17 cellular contexts compared by ENCODE assay signal in the genomic region with DNA sequence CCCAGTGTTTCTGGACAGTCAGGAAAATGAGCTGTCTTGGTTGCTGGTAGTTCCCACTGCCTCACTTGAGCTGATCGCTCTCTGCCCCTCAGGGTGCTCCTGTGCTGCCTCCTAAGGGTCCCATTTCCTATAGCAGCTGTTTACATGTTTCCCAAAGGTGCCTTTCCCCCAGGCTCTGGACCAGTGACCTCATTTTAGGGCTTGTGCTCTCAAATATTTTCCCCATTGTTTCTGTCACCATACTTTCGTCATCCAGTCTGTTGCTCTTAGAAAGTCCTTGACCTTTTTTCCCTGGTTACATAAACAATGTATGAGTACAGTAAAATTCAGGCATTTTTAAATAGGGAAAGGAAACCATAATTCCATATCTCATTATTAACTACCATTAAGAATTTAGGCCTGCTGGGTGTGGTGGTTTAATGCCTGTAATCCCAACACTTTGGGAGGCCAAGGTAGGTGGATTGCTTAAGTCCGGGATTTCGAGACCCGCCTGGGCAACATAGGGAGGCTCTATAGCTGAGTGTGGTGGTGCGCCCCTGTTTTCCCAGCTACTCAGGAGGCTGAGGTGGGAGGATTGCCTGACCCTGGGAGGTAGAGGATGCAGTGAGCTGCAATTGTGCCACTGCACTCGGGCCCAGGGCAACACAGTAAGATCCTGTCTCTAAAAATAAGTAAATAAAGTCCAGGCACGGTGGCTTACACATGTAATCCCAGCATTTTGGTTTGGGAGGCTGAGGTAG. TPM values are rescaled to one million over a fixed set of nuclear protein-coding genes. Genes with fewer than 3 reads are reported as not detected.
DNase-seq lines count a peak whose midpoint lies in the region; ATAC-seq, FAIRE-seq and TF ChIP-seq lines count a peak whose summit lies in the region.
"Had no signal": no experiment of that assay in that cellular context is flagged by ENCODE, and none has a peak within 500 bp of the region (broad histone marks: within the 10 kb centered on the region; RNA-seq: fewer than 3 reads in every experiment).

No MANE protein-coding gene starts in this region.

- no peaks in the 10 kb centered on the region for H3K79me1 ChIP-seq in trophoblast cell (ENCODE audit: low read length)

- in situ Hi-C loops in SK-MEL-5 (cut with HindIII; ENCODE audit: low pct_unique_long_range_greater_than_20kb, low sequenced_read_pairs) = no loop called here
- in situ Hi-C loops in GM12878 (cut with MboI) = no loop called here

- TF ChIP-seq POLR2A in GM12878 (IDR thresholded peaks at IDR 0.05; ENCODE audit: low read depth, low read length) = no peak

- H3K27ac ChIP-seq in GM12878 (ENCODE audit: control insufficient read depth, insufficient read depth) (no peak overlapping the region), left lung (no peak overlapping the region), trophoblast cell (ENCODE audit: low read depth, low read length) (no peak overlapping the region), small intestine (ENCODE audit: low read depth in 1 of 2, low read length in 1 of 2) (no peak overlapping the region)
- H3K27ac ChIP-seq: BLaER1 had no signal

- FAIRE-seq in GM12878 (lab: Jason Lieb, UNC) (no peak), small intestine (lab: Jason Lieb, UNC) (no peak)
- FAIRE-seq: H54 had no signal

- H3K9ac ChIP-seq in GM12878 (ENCODE audit: control insufficient read depth, insufficient read depth, low read length) (no peak overlapping the region), trophoblast cell (ENCODE audit: low read length) (no peak overlapping the region)
- H3K9ac ChIP-seq: BLaER1 had no signal

- ATAC-seq in GM12878 (no peak), left lung (peak; percentile 69)

- no peak overlapping the region for H2BK12ac ChIP-seq in trophoblast cell (ENCODE audit: low read length)

- intact Hi-C loops in GM12878 (cut with micrococcal nuclease; ENCODE audit: unreplicated experiment) (no loop called here), left lung (cut with DNase I) (no loop called here)

- H3K14ac ChIP-seq in trophoblast cell (ENCODE audit: low read length) = no peak overlapping the region

- H3K23ac ChIP-seq in trophoblast cell (ENCODE audit: low read length) = no peak overlapping the region

- no peak for TF ChIP-seq EP300 in GM12878 (IDR thresholded peaks at IDR 0.05; ENCODE audit: borderline replicate concordance in 1 of 2, control insufficient read depth in 1 of 2, low read depth in 2 of 2, low read length in 2 of 2)

- no peaks in the 10 kb centered on the region for H3K4me1 ChIP-seq in GM12878 (ENCODE audit: control insufficient read depth, insufficient read depth, low read length)
- no peaks in the 10 kb centered on the region for H3K4me1 ChIP-seq in left lung
- H3K4me1 ChIP-seq in trophoblast cell (ENCODE audit: control insufficient read depth in 1 of 2, insufficient read depth in 2 of 2, low read length in 2 of 2) = no peaks in the 10 kb centered on the region
- no peaks in the 10 kb centered on the region for H3K4me1 ChIP-seq in small intestine (ENCODE audit: control insufficient read depth in 2 of 2, insufficient read depth in 1 of 2, low read depth in 1 of 2, low read length in 1 of 2)
- H3K4me1 ChIP-seq: BLaER1 had no signal

- no peaks in the 10 kb centered on the region for H4K20me1 ChIP-seq in GM12878 (ENCODE audit: control insufficient read depth, insufficient read depth)

- H3K4me3 ChIP-seq in GM12878 (no peak overlapping the region), left lung (no peak overlapping the region), trophoblast cell (ENCODE audit: low read depth, low read length) (no peak overlapping the region), small intestine (ENCODE audit: low read depth in 1 of 2, low read length in 2 of 2) (no peak overlapping the region)
- H3K4me3 ChIP-seq: BLaER1 had no signal

- H3K27me3 ChIP-seq in GM12878 (replicated peaks in 1 of 2; ENCODE audit: control insufficient read depth in 2 of 2, insufficient read depth in 2 of 2, low read length in 1 of 2) (no peaks in the 10 kb centered on the region), left lung (no peaks in the 10 kb centered on the region), trophoblast cell (ENCODE audit: insufficient read depth, low read length) (no peaks in the 10 kb centered on the region), small intestine (ENCODE audit: control insufficient read depth in 2 of 2, insufficient read depth in 2 of 2, low read length in 2 of 2) (no peaks in the 10 kb centered on the region)
- H3K27me3 ChIP-seq: BLaER1 had no signal

- H3K79me2 ChIP-seq in GM12878 (ENCODE audit: control insufficient read depth, insufficient read depth, low read length) (no peaks in the 10 kb centered on the region), trophoblast cell (ENCODE audit: control insufficient read depth, insufficient read depth, low read length, poor library complexity) (no peaks in the 10 kb centered on the region)

- H2AFZ ChIP-seq in GM12878 (ENCODE audit: control insufficient read depth, low read depth, low read length) (no peak overlapping the region), trophoblast cell (ENCODE audit: insufficient read depth, low read length, poor library complexity) (no peak overlapping the region)

- H3K4ac ChIP-seq in trophoblast cell (ENCODE audit: low read depth, low read length) = no peak overlapping the region

- H3K36me3 ChIP-seq in GM12878 (ENCODE audit: control insufficient read depth in 2 of 2, insufficient read depth in 2 of 2, low read length in 1 of 2) = peaks cover 1 to 13% of the 10 kb centered on the region in 2 experiments; a peak in 2 of 4 replicates
- H3K36me3 ChIP-seq in left lung = peaks cover 0 to 69% of the 10 kb centered on the region in 2 donors
- peaks cover 9 to 13% of the 10 kb centered on the region in 2 experiments for H3K36me3 ChIP-seq in trophoblast cell (ENCODE audit: control insufficient read depth in 1 of 2, insufficient read depth in 2 of 2, low read length in 2 of 2)
- H3K36me3 ChIP-seq in small intestine (ENCODE audit: control insufficient read depth in 2 of 2, insufficient read depth in 2 of 2, low read length in 2 of 2) = peaks cover 0 to 2% of the 10 kb centered on the region in 2 donors

- no peak overlapping the region for H3K18ac ChIP-seq in trophoblast cell (ENCODE audit: low read length)

- no peak for TF ChIP-seq RAD21 in GM12878 (IDR thresholded peaks at IDR 0.05; ENCODE audit: insufficient read depth, low read depth, low read length)

- no peak overlapping the region for H4K8ac ChIP-seq in trophoblast cell (ENCODE audit: low read depth, low read length)

- 95% methylated on average over 8 of the region's 8 CpGs for WGBS in GM12878 (ENCODE audit: insufficient coverage, insufficient replicate concordance, low lambda C conversion rate, missing lambda C conversion rate)
- WGBS in trophoblast cell (ENCODE audit: extremely low coverage, insufficient coverage, insufficient read length) = no CpG with 5 or more reads among the region's 8 CpGs
- WGBS in small intestine, 3 donors = 93 to 97% (median 94%) methylated on average over 8 of the region's 8 CpGs

- POLR2A ChIA-PET in GM12878 (lab: Charles Lee) = interaction anchor here (0.8 kb wide), 1 partner anchor 11 kb away, joined by 3 read pairs; no protein-coding TSS in a partner anchor

- H2AK5ac ChIP-seq in trophoblast cell (ENCODE audit: low read length) = no peak overlapping the region

- DNase-seq in SK-MEL-5 (ENCODE audit: low read depth, low spot score) (peak; percentile 22), GM12878 (ENCODE audit: low read depth, low spot score) (no peak), left lung (no peak), trophoblast cell (peak; percentile 18 to 35), SW480 (ENCODE audit: low spot score) (no peak), NK-92 (lab: John Stamatoyannopoulos, UW; ENCODE audit: unreplicated experiment) (no peak), small intestine (no peak)
- DNase-seq: CD8-positive, alpha-beta memory T cell; DMS 273 treated with DMSO at 0.1 percent for 48 hours; MM.1S; NCI-H1105 treated with DMSO at 0.1 percent for 48 hours; NCI-H187 treated with DMSO at 0.1 percent for 48 hours; NCI-H446; NCI-H748 treated with DMSO at 0.1 percent for 48 hours; Right ventricle myocardium superior had no signal

- no peak for TF ChIP-seq CTCF in GM12878 (IDR thresholded peaks at IDR 0.05 in 2 of 3, conservative IDR thresholded peaks at IDR 0.05 in 1 of 3; ENCODE audit: control insufficient read depth in 2 of 3, extremely low read depth in 1 of 3, insufficient read depth in 1 of 3, low read depth in 3 of 3, low read length in 3 of 3)
- no peak for TF ChIP-seq CTCF in left lung (IDR thresholded peaks at IDR 0.05)

- H3K4me2 ChIP-seq in GM12878 (ENCODE audit: control insufficient read depth, insufficient read depth) (no peak overlapping the region), trophoblast cell (ENCODE audit: low read length) (no peak overlapping the region)
- H3K4me2 ChIP-seq: BLaER1 had no signal

- H2BK5ac ChIP-seq in trophoblast cell (ENCODE audit: low read depth, low read length, poor library complexity) = no peak overlapping the region

- SMC1A ChIA-PET in GM12878 (lab: Charles Lee; ENCODE audit: uncharacterized antibody, unreplicated experiment) = interaction anchor here (1.9 to 2.0 kb wide), 2 partner anchors 9 to 17 kb away, joined by 5 to 10 read pairs; no protein-coding TSS in a partner anchor

- H3K9me3 ChIP-seq in GM12878 (replicated peaks; ENCODE audit: control insufficient read depth, insufficient read depth, low read length) = no peaks in the 10 kb centered on the region
- no peaks in the 10 kb centered on the region for H3K9me3 ChIP-seq in left lung
- no peaks in the 10 kb centered on the region for H3K9me3 ChIP-seq in trophoblast cell (ENCODE audit: insufficient read depth, low read depth, low read length)
- H3K9me3 ChIP-seq in small intestine (ENCODE audit: control insufficient read depth, low read depth) = no peaks in the 10 kb centered on the region
- H3K9me3 ChIP-seq: BLaER1 had no signal

- CTCF ChIA-PET in GM12878 (lab: Yijun Ruan, JAX) = interaction anchor here (1.5 to 1.9 kb wide), 3 partner anchors 10 to 116 kb away, joined by 3 to 9 read pairs (median 5); no protein-coding TSS in a partner anchor

- H4K12ac ChIP-seq in trophoblast cell (ENCODE audit: low read depth, low read length) = no peak overlapping the region

- H4K91ac ChIP-seq in trophoblast cell (ENCODE audit: low read depth, low read length) = no peak overlapping the region

- RAD21 ChIA-PET in GM12878 (lab: Charles Lee; ENCODE audit: unreplicated experiment) = interaction anchor here (1.1 kb wide), 1 partner anchor 48 kb away, joined by 3 read pairs; no protein-coding TSS in a partner anchor

- no peak overlapping the region for H2BK120ac ChIP-seq in trophoblast cell (ENCODE audit: insufficient read depth, low read length, poor library complexity)

- TSS peak; percentile 55 for BruUV-seq in GM12878 (replicated peaks; lab: Mats Ljungman, UMichigan)

RNA-seq across cellular contexts. Expression of a gene that starts 11.7 kb away (rescaled TPM):
- 11.6 and 16.5 TPM in 2 replicates for total RNA-seq in SK-MEL-5 (2014; rRNA removed; shearing (Covaris generic))
- 10.1 and 13.8 TPM in 2 replicates for polyA plus RNA-seq in SK-MEL-5 (2015; cell fraction: cytosol; rRNA removed)
- polyA plus RNA-seq in SK-MEL-5 (2015; cell fraction: nucleus; rRNA removed) = 29.6 and 46.1 TPM in 2 replicates
- 97.1 and 117 TPM in 2 replicates for total RNA-seq in GM12878 (2013; cell fraction: nucleolus; rRNA removed)
- 12.0 and 12.8 TPM in 2 replicates for total RNA-seq in GM12878 (2014; rRNA removed)
- 12.2 and 12.6 TPM in 2 replicates for total RNA-seq in GM12878 (2014; rRNA removed; fragmentation: Illumina TruSeq; extraction: Trizol)
- total RNA-seq in GM12878 (2021) = 23.8 and 24.7 TPM in 2 replicates
- 5.1 TPM for polyA plus RNA-seq in GM12878 (2011; ENCODE audit: low read depth)
- polyA plus RNA-seq in GM12878 (2011; rRNA removed) = 7.0 and 8.0 TPM in 2 replicates
- 6.1 and 7.3 TPM in 2 replicates for polyA plus RNA-seq in GM12878 (2011; cell fraction: cytosol; rRNA removed)
- polyA plus RNA-seq in GM12878 (2011; cell fraction: nucleus; rRNA removed) = 13.9 and 15.6 TPM in 2 replicates
- 4.6 and 7.9 TPM in 2 replicates for polyA plus RNA-seq in GM12878 (2012)
- polyA plus RNA-seq in GM12878 (2014; fragmentation: Illumina TruSeq; extraction: Trizol) = 10.3 and 10.7 TPM in 2 replicates
- polyA plus RNA-seq in GM12878 (2014; fragmentation: Nextera tagmentation; extraction: Ambion mirVana) = 1 to 10 TPM; 2.2 to 4.2 TPM
- 7.1 TPM in 2 replicates for polyA plus RNA-seq in GM12878 (2014; rRNA removed)
- 10 to 100 TPM; 15.2 to 16.4 TPM for polyA plus RNA-seq in GM12878 (2016; fragmentation: Nextera tagmentation; extraction: Ambion mirVana)
- polyA minus RNA-seq in GM12878 (2011; rRNA and poly(A)+ RNA removed) = 31.8 and 37.1 TPM in 2 replicates
- 12.2 and 12.8 TPM in 2 replicates for polyA minus RNA-seq in GM12878 (2011; cell fraction: cytosol; rRNA and poly(A)+ RNA removed)
- 17.3 and 29.2 TPM in 2 replicates for polyA minus RNA-seq in GM12878 (2011; cell fraction: nucleus; rRNA and poly(A)+ RNA removed)
- 10 to 100 TPM; 20.6 to 22.9 TPM for total RNA-seq in left lung
- 7.3 and 7.6 TPM in 2 replicates for polyA plus RNA-seq in trophoblast cell (2013)
- polyA plus RNA-seq in small intestine = 1 to 10 TPM; 1.4 to 4.9 (median 1.8) TPM

RNA-seq across cellular contexts. Expression of a gene that starts 50.4 kb away (rescaled TPM):
- 19.2 and 24.0 TPM in 2 replicates for total RNA-seq in SK-MEL-5 (2014; rRNA removed; shearing (Covaris generic))
- polyA plus RNA-seq in SK-MEL-5 (2015; cell fraction: cytosol; rRNA removed) = 19.9 and 24.8 TPM in 2 replicates
- 27.7 and 35.3 TPM in 2 replicates for polyA plus RNA-seq in SK-MEL-5 (2015; cell fraction: nucleus; rRNA removed)
- 35.2 and 38.1 TPM in 2 replicates for total RNA-seq in GM12878 (2013; cell fraction: nucleolus; rRNA removed)
- 22.6 and 23.9 TPM in 2 replicates for total RNA-seq in GM12878 (2014; rRNA removed)
- total RNA-seq in GM12878 (2014; rRNA removed; fragmentation: Illumina TruSeq; extraction: Trizol) = 22.0 and 22.9 TPM in 2 replicates
- total RNA-seq in GM12878 (2021) = 28.8 and 31.5 TPM in 2 replicates
- 11.0 TPM for polyA plus RNA-seq in GM12878 (2011; ENCODE audit: low read depth)
- polyA plus RNA-seq in GM12878 (2011; rRNA removed) = 20.8 and 24.1 TPM in 2 replicates
- 19.1 and 23.0 TPM in 2 replicates for polyA plus RNA-seq in GM12878 (2011; cell fraction: cytosol; rRNA removed)
- 20.4 and 29.3 TPM in 2 replicates for polyA plus RNA-seq in GM12878 (2011; cell fraction: nucleus; rRNA removed)
- 11.0 and 13.9 TPM in 2 replicates for polyA plus RNA-seq in GM12878 (2012)
- 33.9 and 38.4 TPM in 2 replicates for polyA plus RNA-seq in GM12878 (2014; fragmentation: Illumina TruSeq; extraction: Trizol)
- 1 to 10 TPM; 2.7 to 7.8 TPM for polyA plus RNA-seq in GM12878 (2014; fragmentation: Nextera tagmentation; extraction: Ambion mirVana)
- 22.6 and 25.2 TPM in 2 replicates for polyA plus RNA-seq in GM12878 (2014; rRNA removed)
- 10 to 100 TPM; 20.1 to 22.6 TPM for polyA plus RNA-seq in GM12878 (2016; fragmentation: Nextera tagmentation; extraction: Ambion mirVana)
- 42.8 and 51.9 TPM in 2 replicates for polyA minus RNA-seq in GM12878 (2011; rRNA and poly(A)+ RNA removed)
- polyA minus RNA-seq in GM12878 (2011; cell fraction: cytosol; rRNA and poly(A)+ RNA removed) = 14.4 and 18.5 TPM in 2 replicates
- 10.6 and 18.0 TPM in 2 replicates for polyA minus RNA-seq in GM12878 (2011; cell fraction: nucleus; rRNA and poly(A)+ RNA removed)
- total RNA-seq in left lung = 10 to 100 TPM; 18.1 to 20.8 TPM
- polyA plus RNA-seq in trophoblast cell (2013) = 9.3 and 9.6 TPM in 2 replicates
- polyA plus RNA-seq in small intestine = 10 to 100 TPM in 1 of 3 donors, 1 to 10 TPM in 2; 4.5 to 10.5 (median 5.4) TPM

Comparison
In these comparisons a context has a peak if more than half of its experiments do, and no peak if none do; other contexts are left out.
1. DNase-seq: peak in SK-MEL-5 (single experiment) and trophoblast cell (2 of 2); none in GM12878 (single experiment), left lung (0 of 2), SW480 (single experiment), NK-92 (single experiment) and small intestine (single experiment).